In genomic region chr2:17718689-17719088, GRCh38 we compare ENCODE assay signal across 31 cellular contexts.
"Had no signal": no experiment of that assay in that cellular context is flagged by ENCODE, and none has a peak within 500 bp of the region (broad histone marks: within the 10 kb centered on the region; RNA-seq: fewer than 3 reads in every experiment).

No MANE protein-coding gene starts in this region.

- H3K4me3 ChIP-seq: body of pancreas had no signal

- H3K4me1 ChIP-seq: body of pancreas had no signal

- H3K4me3 Mint-ChIP-seq: activated CD4-positive, alpha-beta memory T cell treated with anti-CD3 and anti-CD28 coated beads for 36 hours; activated CD4-positive, alpha-beta T cell treated with anti-CD3 and anti-CD28 coated beads for 36 hours; activated CD4-positive, alpha-beta T cell treated with anti-CD3 and anti-CD28 coated beads, Interleukin-2, amount 10 ng/mL, durations not matched to agents 24 days and 14 days; activated CD8-positive, alpha-beta memory T cell treated with anti-CD3 and anti-CD28 coated beads, Interleukin-2, amount 10 ng/mL, durations not matched to agents 7 days and 5 days; activated CD8-positive, alpha-beta T cell treated with anti-CD3 and anti-CD28 coated beads, Interleukin-2, amount 10 ng/mL, durations not matched to agents 7 days and 5 days; activated naive CD4-positive, alpha-beta T cell treated with anti-CD3 and anti-CD28 coated beads for 36 hours; activated naive CD4-positive, alpha-beta T cell treated with anti-CD3 and anti-CD28 coated beads, Interleukin-2, amount 50 U/mL, for 24 hours; activated naive CD8-positive, alpha-beta T cell treated with anti-CD3 and anti-CD28 coated beads for 36 hours; activated T-helper 1 cell treated with anti-CD3 and anti-CD28 coated beads, Interleukin-12 subunit alpha, Interleukin-12 subunit beta, Interleukin-2, Interleukin-4 antibody, amounts not matched to agents 30 ng/mL and 10 ng/mL and 1 ng/mL, durations not matched to agents 14 hours and 24 hours and 36 hours; T-cell; T-helper 1 cell treated with Interleukin-12 subunit alpha and Interleukin-12 subunit beta and Interleukin-4 antibody, amounts not matched to agents 30 μg/mL and 1 μg/mL, for 36 hours had no signal

- FAIRE-seq: frontal cortex had no signal

- H3K27me3 ChIP-seq: body of pancreas had no signal

- H3K4me1 Mint-ChIP-seq: activated CD4-positive, alpha-beta T cell treated with anti-CD3 and anti-CD28 coated beads for 36 hours; activated CD4-positive, alpha-beta T cell treated with anti-CD3 and anti-CD28 coated beads, Interleukin-2, amount 10 ng/mL, durations not matched to agents 24 days and 14 days; activated CD8-positive, alpha-beta memory T cell treated with anti-CD3 and anti-CD28 coated beads, Interleukin-2, amount 10 ng/mL, durations not matched to agents 7 days and 5 days; activated naive CD8-positive, alpha-beta T cell treated with anti-CD3 and anti-CD28 coated beads for 36 hours had no signal

- ATAC-seq: activated CD4-positive, alpha-beta T cell treated with anti-CD3 and anti-CD28 coated beads for 36 hours; activated CD8-positive, alpha-beta memory T cell treated with anti-CD3 and anti-CD28 coated beads, Interleukin-2, amount 10 ng/mL, durations not matched to agents 7 days and 5 days; activated CD8-positive, alpha-beta T cell treated with anti-CD3 and anti-CD28 coated beads, Interleukin-2, amount 10 ng/mL, durations not matched to agents 7 days and 5 days; body of pancreas; esophagus mucosa; T-cell had no signal

- H3K9me3 Mint-ChIP-seq: activated CD4-positive, alpha-beta memory T cell treated with anti-CD3 and anti-CD28 coated beads for 36 hours; activated CD4-positive, alpha-beta T cell treated with anti-CD3 and anti-CD28 coated beads, Interleukin-2, amount 10 ng/mL, durations not matched to agents 24 days and 14 days; activated naive CD4-positive, alpha-beta T cell treated with anti-CD3 and anti-CD28 coated beads for 36 hours; activated naive CD4-positive, alpha-beta T cell treated with anti-CD3 and anti-CD28 coated beads, Interleukin-2, amount 50 U/mL, for 24 hours; activated naive CD8-positive, alpha-beta T cell treated with anti-CD3 and anti-CD28 coated beads for 36 hours; activated T-helper 1 cell treated with anti-CD3 and anti-CD28 coated beads, Interleukin-12 subunit alpha, Interleukin-12 subunit beta, Interleukin-2, Interleukin-4 antibody, amounts not matched to agents 30 ng/mL and 10 ng/mL and 1 ng/mL, durations not matched to agents 14 hours and 24 hours and 36 hours; activated T-helper 2 cell treated with anti-CD3 and anti-CD28 coated beads, Interferon-gamma antibody, Interleukin-2, Interleukin-4, amounts not matched to agents 10 μg/mL and 5 μg/mL and 100 μg/mL, durations not matched to agents 14 hours and 24 hours and 36 hours; T-cell; T-helper 1 cell treated with Interleukin-12 subunit alpha and Interleukin-12 subunit beta and Interleukin-4 antibody, amounts not matched to agents 30 μg/mL and 1 μg/mL, for 36 hours had no signal

- H3K9me3 ChIP-seq: body of pancreas had no signal

- H3K27me3 Mint-ChIP-seq: activated CD4-positive, alpha-beta memory T cell treated with anti-CD3 and anti-CD28 coated beads for 36 hours; activated CD4-positive, alpha-beta T cell treated with anti-CD3 and anti-CD28 coated beads for 36 hours; activated CD4-positive, alpha-beta T cell treated with anti-CD3 and anti-CD28 coated beads, Interleukin-2, amount 10 ng/mL, durations not matched to agents 24 days and 14 days; activated CD8-positive, alpha-beta memory T cell treated with anti-CD3 and anti-CD28 coated beads, Interleukin-2, amount 10 ng/mL, durations not matched to agents 7 days and 5 days; activated naive CD4-positive, alpha-beta T cell treated with anti-CD3 and anti-CD28 coated beads, Interleukin-2, amount 50 U/mL, for 24 hours; activated naive CD8-positive, alpha-beta T cell treated with anti-CD3 and anti-CD28 coated beads for 36 hours; T-cell had no signal

- H3K27ac Mint-ChIP-seq: activated CD4-positive, alpha-beta memory T cell treated with anti-CD3 and anti-CD28 coated beads for 36 hours; activated CD4-positive, alpha-beta T cell treated with anti-CD3 and anti-CD28 coated beads for 36 hours; activated CD4-positive, alpha-beta T cell treated with anti-CD3 and anti-CD28 coated beads, Interleukin-2, amount 10 ng/mL, durations not matched to agents 24 days and 14 days; activated CD8-positive, alpha-beta memory T cell treated with anti-CD3 and anti-CD28 coated beads, Interleukin-2, amount 10 ng/mL, durations not matched to agents 7 days and 5 days; activated CD8-positive, alpha-beta T cell treated with anti-CD3 and anti-CD28 coated beads, Interleukin-2, amount 10 ng/mL, durations not matched to agents 7 days and 5 days; activated naive CD4-positive, alpha-beta T cell treated with anti-CD3 and anti-CD28 coated beads for 36 hours; activated naive CD4-positive, alpha-beta T cell treated with anti-CD3 and anti-CD28 coated beads, Interleukin-2, amount 50 U/mL, for 24 hours; activated naive CD8-positive, alpha-beta T cell treated with anti-CD3 and anti-CD28 coated beads for 36 hours; activated T-helper 1 cell treated with anti-CD3 and anti-CD28 coated beads, Interleukin-12 subunit alpha, Interleukin-12 subunit beta, Interleukin-2, Interleukin-4 antibody, amounts not matched to agents 30 ng/mL and 10 ng/mL and 1 ng/mL, durations not matched to agents 14 hours and 24 hours and 36 hours; activated T-helper 2 cell treated with anti-CD3 and anti-CD28 coated beads, Interferon-gamma antibody, Interleukin-2, Interleukin-4, amounts not matched to agents 10 μg/mL and 5 μg/mL and 100 μg/mL, durations not matched to agents 14 hours and 24 hours and 36 hours; T-cell; T-helper 1 cell treated with Interleukin-12 subunit alpha and Interleukin-12 subunit beta and Interleukin-4 antibody, amounts not matched to agents 30 μg/mL and 1 μg/mL, for 36 hours had no signal

- H3K27ac ChIP-seq: body of pancreas had no signal

- DNase-seq: activated CD4-positive, alpha-beta memory T cell treated with anti-CD3 and anti-CD28 coated beads for 36 hours; activated CD4-positive, alpha-beta T cell treated with anti-CD3 and anti-CD28 coated beads for 36 hours; activated CD4-positive, alpha-beta T cell treated with anti-CD3 and anti-CD28 coated beads, Interleukin-2, amount 10 ng/mL, durations not matched to agents 24 days and 14 days; activated CD4-positive, CD25-positive, alpha-beta regulatory T cell; activated CD4-positive, CD25-positive, alpha-beta regulatory T cell treated with anti-CD3 and anti-CD28 coated beads, Interleukin-2, amount 50 U/mL, for 72 hours; activated CD8-positive, alpha-beta memory T cell treated with anti-CD3 and anti-CD28 coated beads, Interleukin-2, amount 10 ng/mL, durations not matched to agents 7 days and 5 days; activated CD8-positive, alpha-beta memory T cell treated with anti-CD3 and anti-CD28 coated beads, Interleukin-2, amount 50 U/mL, for 4 hours; activated CD8-positive, alpha-beta T cell treated with anti-CD3 and anti-CD28 coated beads, Interleukin-2, amount 10 ng/mL, durations not matched to agents 7 days and 5 days; activated effector memory CD4-positive, alpha-beta T cell treated with anti-CD3 and anti-CD28 coated beads, Interleukin-2, amount 50 U/mL, for 16 hours; activated naive CD4-positive, alpha-beta T cell treated with anti-CD3 and anti-CD28 coated beads for 36 hours; activated naive CD8-positive, alpha-beta T cell treated with anti-CD3 and anti-CD28 coated beads for 36 hours; activated T-cell treated with anti-CD3 and anti-CD28 coated beads, Interleukin-2, amount 50 U/mL, for 1 hour; activated T-cell treated with anti-CD3 and anti-CD28 coated beads, Interleukin-2, amount 50 U/mL, for 48 hours; amniotic stem cell; aorta; body of pancreas; caudate nucleus; cortex of kidney; dermis blood vessel endothelial cell; effector CD4-positive, alpha-beta T cell; foreskin fibroblast; head of caudate nucleus; SW 1271; T-cell; T1000 had no signal
